In genomic region chr2:39243469-39244123, GRCh38 we compare ENCODE assay signal across 8 cellular contexts. TPM values are rescaled to one million over a fixed set of nuclear protein-coding genes. Genes with fewer than 3 reads are reported as not detected.
DNase-seq lines count a peak whose midpoint lies in the region; ATAC-seq and TF ChIP-seq lines count a peak whose summit lies in the region.

CDKL4 (minus strand) TSS chr2:39243970.

- H3K36me3 ChIP-seq in body of pancreas (replicated peaks in 1 of 2; ENCODE audit: insufficient read depth in 1 of 2, low read depth in 2 of 2) (no peaks in the 10 kb centered on the region), mucosa of descending colon (ENCODE audit: low read depth) (no peaks in the 10 kb centered on the region)

- no peak within 1 kb of the TSS for H3K4me3 ChIP-seq in body of pancreas
- no peak within 1 kb of the TSS for H3K4me3 ChIP-seq in mucosa of descending colon

- TF ChIP-seq POLR2A in body of pancreas (IDR thresholded peaks at IDR 0.05), result no peak

- TF ChIP-seq CTCF in body of pancreas (IDR thresholded peaks at IDR 0.05) (no peak), mucosa of descending colon (IDR thresholded peaks at IDR 0.05) (no peak)

- 58 to 70% methylated on average over 37 to 50 of the region's 58 CpGs for WGBS in body of pancreas, 2 donors

- DNase-seq in ELF-1 (ENCODE audit: low read depth, low spot score), result peak; percentile 53
- peak; percentile 18 for DNase-seq in NCI-H510A treated with DMSO at 0.1 percent for 48 hours (lab: John Stamatoyannopoulos, UW)
- DNase-seq in body of pancreas, result peak in 1 of 4 donors; percentile 30
- peak in 2 of 3 donors; percentile 49 to 50 for DNase-seq in mucosa of descending colon
- no peak for DNase-seq in RPMI8226
- no peak for DNase-seq in NCI-H2081 treated with DMSO at 0.1 percent for 48 hours (lab: John Stamatoyannopoulos, UW)
- no peak for DNase-seq in foreskin melanocyte

- intact Hi-C loops in body of pancreas (cut with DNase I), result no loop called here
- intact Hi-C loops in mucosa of descending colon (cut with DNase I, micrococcal nuclease), result no loop called here

- H3K9me3 ChIP-seq in body of pancreas, result no peaks in the 10 kb centered on the region
- H3K9me3 ChIP-seq in mucosa of descending colon, result no peaks in the 10 kb centered on the region

- ATAC-seq in body of pancreas (peak; percentile 45), mucosa of descending colon (peak; percentile 67), GM21619 (IDR thresholded peaks at IDR 0.05; ENCODE audit: unreplicated experiment) (no peak)

- H3K4me1 ChIP-seq in body of pancreas, result no peaks in the 10 kb centered on the region
- no peaks in the 10 kb centered on the region for H3K4me1 ChIP-seq in mucosa of descending colon (ENCODE audit: low read depth)

- H3K27me3 ChIP-seq in body of pancreas, result no peaks in the 10 kb centered on the region

- no peak within 1 kb of the TSS for H3K27ac ChIP-seq in body of pancreas

RNA-seq across cellular contexts. Expression of gene CDKL4, which starts in this region (rescaled TPM):
- total RNA-seq in body of pancreas, result under 1 TPM; 0.52 to 0.99 TPM
- 1 to 10 TPM in 1 of 3 donors, under 1 TPM in 1, not detected in 1; 0.31 to 1.0 TPM for total RNA-seq in mucosa of descending colon

Comparison
In these comparisons a context has a peak if more than half of its experiments do, and no peak if none do; other contexts are left out.
1. Peak in ATAC-seq in body of pancreas; RNA of the gene not detected or under 1 TPM.
2. DNase-seq: peak in ELF-1 (single experiment), NCI-H510A treated with DMSO at 0.1 percent for 48 hours (single experiment) and mucosa of descending colon (2 of 3); none in RPMI8226 (single experiment), NCI-H2081 treated with DMSO at 0.1 percent for 48 hours (single experiment) and foreskin melanocyte (single experiment).